8 cellular contexts compared by ENCODE assay signal in genomic region chr13:27425918-27426630, GRCh38. TPM values are rescaled to one million over a fixed set of nuclear protein-coding genes. Genes with fewer than 3 reads are reported as not detected.
DNase-seq lines count a peak whose midpoint lies in the region; ATAC-seq and TF ChIP-seq lines count a peak whose summit lies in the region.

No MANE protein-coding gene starts in this region.

- no peaks in the 10 kb centered on the region for H3K9me3 ChIP-seq in MG63
- H3K9me3 ChIP-seq in right cardiac atrium (ENCODE audit: control insufficient read depth, low read length), result no peaks in the 10 kb centered on the region

- peak; percentile 74 for TF ChIP-seq CTCF in retinal pigment epithelial cell (conservative IDR thresholded peaks at IDR 0.05; ENCODE audit: low read depth, low read length)

- H3K27me3 ChIP-seq in H7 (ENCODE audit: control insufficient read depth, insufficient read depth, low read length) (peaks cover 15% of the 10 kb centered on the region), MG63 (no peaks in the 10 kb centered on the region), right cardiac atrium (ENCODE audit: control insufficient read depth, insufficient read depth) (no peaks in the 10 kb centered on the region)

- H3K36me3 ChIP-seq in H7 (replicated peaks; ENCODE audit: control insufficient read depth, insufficient read depth, low read length), result peaks cover 10% of the 10 kb centered on the region
- H3K36me3 ChIP-seq in MG63, result peaks cover 44% of the 10 kb centered on the region

- WGBS in right cardiac atrium, result 33% methylated on average over 17 of the region's 17 CpGs

- intact Hi-C loops in right cardiac atrium (cut with DNase I), result no loop called here

- DNase-seq in ELF-1 (ENCODE audit: low read depth, low spot score) (peak; percentile 77), H7 (peak; percentile 74), MG63 (peak; percentile 89), SW 1271 (lab: John Stamatoyannopoulos, UW) (peak; percentile 49 to 86), amniotic stem cell (lab: John Stamatoyannopoulos, UW) (peak; percentile 29), right cardiac atrium (peak; percentile 71 to 86 (median 81)), retinal pigment epithelial cell (ENCODE audit: low read depth) (peak; percentile 67), NCI-H187 treated with DMSO at 0.1 percent for 48 hours (lab: John Stamatoyannopoulos, UW) (no peak)

- H3K4me3 ChIP-seq in H7 (ENCODE audit: insufficient read depth, low read depth, low read length), result peak overlapping the region; percentile 79
- peak overlapping the region; percentile 87 for H3K4me3 ChIP-seq in MG63
- H3K4me3 ChIP-seq in right cardiac atrium (ENCODE audit: low read length), result peak overlapping the region; percentile 57
- peak overlapping the region; percentile 59 for H3K4me3 ChIP-seq in retinal pigment epithelial cell (ENCODE audit: low read length)

- peak overlapping the region; percentile 93 for H3K27ac ChIP-seq in right cardiac atrium (ENCODE audit: low read length)

- peak; percentile 61 to 72 for ATAC-seq in right cardiac atrium

- peaks cover 13% of the 10 kb centered on the region for H3K4me1 ChIP-seq in right cardiac atrium (ENCODE audit: control insufficient read depth, insufficient read depth, low read length)

RNA-seq across cellular contexts. Expression of gene GTF3A, which starts 1.7 kb away (rescaled TPM):
- 80.7 and 90.5 TPM in 2 replicates for total RNA-seq in H7 (2014; rRNA removed; shearing (Covaris generic))
- 310 and 416 TPM in 2 replicates for total RNA-seq in MG63 (2014; rRNA removed; shearing (Covaris generic); ENCODE audit: low replicate concordance)
- total RNA-seq in right cardiac atrium, result 100 to 1,000 TPM; 149 to 204 (median 191) TPM
- polyA plus RNA-seq in right cardiac atrium, result 366 TPM

RNA-seq across cellular contexts. Expression of gene MTIF3, which starts 24.3 kb away (rescaled TPM):
- 29.9 and 64.9 TPM in 2 replicates for total RNA-seq in H7 (2014; rRNA removed; shearing (Covaris generic))
- 63.2 and 96.7 TPM in 2 replicates for total RNA-seq in MG63 (2014; rRNA removed; shearing (Covaris generic); ENCODE audit: low replicate concordance)
- 100 to 1,000 TPM; 102 to 157 (median 123) TPM for total RNA-seq in right cardiac atrium
- polyA plus RNA-seq in right cardiac atrium, result 283 TPM
